ENCODE assay signal across 13 cellular contexts in the genomic region with DNA sequence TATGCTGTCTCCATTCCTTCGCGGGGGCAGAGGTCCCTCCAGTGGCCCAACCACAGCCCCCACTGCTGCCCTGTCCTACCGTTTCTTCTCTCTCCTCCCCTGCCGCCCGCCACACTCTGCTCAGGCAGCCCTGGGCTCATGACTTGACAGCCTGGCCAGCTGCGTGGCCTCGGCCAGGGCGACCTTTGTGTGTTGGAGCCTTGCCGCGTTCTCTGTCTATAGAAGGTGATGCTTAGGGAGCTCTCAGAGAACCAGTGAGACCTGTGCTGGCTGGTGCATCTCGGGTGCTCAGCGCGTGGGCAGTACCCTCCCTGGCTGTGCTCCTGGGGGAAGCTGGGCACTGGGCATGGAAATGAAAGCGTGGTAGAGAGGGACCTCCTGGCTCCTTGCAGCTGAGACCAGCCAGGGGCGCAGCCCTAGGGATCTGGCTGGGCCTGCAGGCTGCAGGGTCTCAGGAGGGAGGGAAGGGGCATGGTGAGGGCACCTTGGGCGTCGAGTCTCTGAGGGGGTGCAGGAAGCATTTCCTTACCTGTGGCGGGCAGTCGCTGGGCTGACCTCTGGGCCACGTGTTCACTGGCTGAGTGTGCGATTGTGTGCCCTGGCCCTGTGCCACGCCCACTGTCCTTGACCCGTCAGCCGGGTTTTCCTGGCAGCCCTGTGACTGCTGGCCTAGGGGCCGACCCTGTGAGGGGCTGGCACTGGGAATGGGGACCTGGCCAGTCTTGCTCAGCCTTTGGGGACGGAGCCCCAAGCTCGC. TPM values are rescaled to one million over a fixed set of nuclear protein-coding genes. Genes with fewer than 3 reads are reported as not detected.
DNase-seq lines count a peak whose midpoint lies in the region; ATAC-seq and TF ChIP-seq lines count a peak whose summit lies in the region.
"Had no signal": no experiment of that assay in that cellular context is flagged by ENCODE, and none has a peak within 500 bp of the region (broad histone marks: within the 10 kb centered on the region; RNA-seq: fewer than 3 reads in every experiment).

No MANE protein-coding gene starts in this region.

- intact Hi-C loops in Right ventricle myocardium inferior (cut with DNase I) (loop anchor here (2.0 to 10.0 kb wide), 3 partner anchors 30 to 61 kb away; partner anchors contain the start of gene RXRA), cardiac septum (cut with DNase I) (loop anchor here (5.0 kb wide), 3 partner anchors 34 to 61 kb away; no protein-coding TSS in a partner anchor), heart right ventricle (cut with DNase I) (loop anchor here in 6 of 10 donors (2.0 to 10.0 kb wide), 5 partner anchors 28 to 58 kb away; partner anchors contain the start of gene RXRA (in 3 of the 6))
- intact Hi-C loops in activated CD4-positive, alpha-beta T cell treated with anti-CD3 and anti-CD28 coated beads for 36 hours (cut with DNase I, micrococcal nuclease), result no loop called here

- no peak overlapping the region for H2AFZ ChIP-seq in trophoblast cell (ENCODE audit: insufficient read depth, low read length, poor library complexity)

- H3K79me1 ChIP-seq in trophoblast cell (ENCODE audit: low read length), result no peaks in the 10 kb centered on the region

- H3K4ac ChIP-seq in trophoblast cell (ENCODE audit: low read depth, low read length), result peak overlapping the region; percentile 40

- H3K27ac Mint-ChIP-seq in activated T-cell treated with anti-CD3 and anti-CD28 coated beads, Interleukin-2, amount 50 U/mL, for 24 hours, result no peak overlapping the region
- no peak overlapping the region for H3K27ac Mint-ChIP-seq in activated CD4-positive, alpha-beta T cell treated with anti-CD3 and anti-CD28 coated beads for 36 hours
- H3K27ac Mint-ChIP-seq: activated CD8-positive, alpha-beta memory T cell treated with anti-CD3 and anti-CD28 coated beads, Interleukin-2, amount 10 ng/mL, durations not matched to agents 7 days and 5 days; IgD-negative memory B cell had no signal

- H3K27me3 Mint-ChIP-seq in activated T-cell treated with anti-CD3 and anti-CD28 coated beads, Interleukin-2, amount 50 U/mL, for 24 hours, result peaks cover 3% of the 10 kb centered on the region
- H3K27me3 Mint-ChIP-seq in activated CD4-positive, alpha-beta T cell treated with anti-CD3 and anti-CD28 coated beads for 36 hours, result no peaks in the 10 kb centered on the region
- H3K27me3 Mint-ChIP-seq: IgD-negative memory B cell had no signal

- H3K27me3 ChIP-seq in heart right ventricle (no peaks in the 10 kb centered on the region), trophoblast cell (ENCODE audit: insufficient read depth, low read length) (no peaks in the 10 kb centered on the region)

- H2BK12ac ChIP-seq in trophoblast cell (ENCODE audit: low read length), result no peak overlapping the region

- H3K27ac ChIP-seq in heart right ventricle (peak overlapping the region; percentile 82 to 98 (median 90)), trophoblast cell (ENCODE audit: low read depth, low read length) (no peak overlapping the region)

- peaks cover 7% of the 10 kb centered on the region for H3K4me1 Mint-ChIP-seq in activated T-cell treated with anti-CD3 and anti-CD28 coated beads, Interleukin-2, amount 50 U/mL, for 24 hours (ENCODE audit: low read depth)
- H3K4me1 Mint-ChIP-seq in activated CD4-positive, alpha-beta T cell treated with anti-CD3 and anti-CD28 coated beads for 36 hours, result peaks cover 3% of the 10 kb centered on the region

- DNase-seq in Right ventricle myocardium inferior (ENCODE audit: missing footprints) (no peak), cardiac septum (ENCODE audit: low spot score) (no peak), heart right ventricle (peak in 1 of 2 donors; percentile 54), trophoblast cell (no peak), DMS 273 treated with DMSO at 0.1 percent for 48 hours (lab: John Stamatoyannopoulos, UW) (no peak)
- DNase-seq in activated T-cell treated with anti-CD3 and anti-CD28 coated beads, Interleukin-2, amount 50 U/mL, for 24 hours, result no peak
- DNase-seq in activated CD4-positive, alpha-beta T cell treated with anti-CD3 and anti-CD28 coated beads for 36 hours, result no peak
- DNase-seq: activated CD8-positive, alpha-beta memory T cell treated with anti-CD3 and anti-CD28 coated beads, Interleukin-2, amount 10 ng/mL, durations not matched to agents 7 days and 5 days; NCI-H2029; T-helper 9 cell had no signal

- H3K36me3 ChIP-seq in heart right ventricle (no peaks in the 10 kb centered on the region), trophoblast cell (ENCODE audit: control insufficient read depth in 1 of 2, insufficient read depth in 2 of 2, low read length in 2 of 2) (no peaks in the 10 kb centered on the region)

- peaks cover 79 to 100% (median 100%) of the 10 kb centered on the region in 9 donors for H3K4me1 ChIP-seq in heart right ventricle
- peaks cover 14 to 16% of the 10 kb centered on the region in 2 experiments for H3K4me1 ChIP-seq in trophoblast cell (ENCODE audit: control insufficient read depth in 1 of 2, insufficient read depth in 2 of 2, low read length in 2 of 2)

- no peak overlapping the region for H2BK120ac ChIP-seq in trophoblast cell (ENCODE audit: insufficient read depth, low read length, poor library complexity)

- H4K12ac ChIP-seq in trophoblast cell (ENCODE audit: low read depth, low read length), result no peak overlapping the region

- TF ChIP-seq CTCF in heart right ventricle (IDR thresholded peaks at IDR 0.05), result peak in 1 of 9 donors; percentile 18

- peak; percentile 8 for ATAC-seq in Right ventricle myocardium inferior
- ATAC-seq in heart right ventricle, result peak in 6 of 8 donors; percentile 1 to 19 (median 6)
- ATAC-seq in activated CD4-positive, alpha-beta T cell treated with anti-CD3 and anti-CD28 coated beads for 36 hours, result no peak
- ATAC-seq in GM19023 (IDR thresholded peaks at IDR 0.05; ENCODE audit: unreplicated experiment), result no peak
- ATAC-seq: activated CD8-positive, alpha-beta memory T cell treated with anti-CD3 and anti-CD28 coated beads, Interleukin-2, amount 10 ng/mL, durations not matched to agents 7 days and 5 days; esophagus mucosa had no signal

- H3K23ac ChIP-seq in trophoblast cell (ENCODE audit: low read length), result no peak overlapping the region

- H4K8ac ChIP-seq in trophoblast cell (ENCODE audit: low read depth, low read length), result no peak overlapping the region

- CTCF ChIA-PET in activated CD4-positive, alpha-beta T cell treated with anti-CD3 and anti-CD28 coated beads for 36 hours (lab: Charles Lee), result interaction anchor here (0.5 to 1.1 kb wide), 4 partner anchors 8 to 78 kb away, joined by 3 to 5 read pairs (median 4); no protein-coding TSS in a partner anchor

- no peaks in the 10 kb centered on the region for H3K9me3 Mint-ChIP-seq in activated T-cell treated with anti-CD3 and anti-CD28 coated beads, Interleukin-2, amount 50 U/mL, for 24 hours
- no peaks in the 10 kb centered on the region for H3K9me3 Mint-ChIP-seq in activated CD4-positive, alpha-beta T cell treated with anti-CD3 and anti-CD28 coated beads for 36 hours (ENCODE audit: low read depth)
- H3K9me3 Mint-ChIP-seq: IgD-negative memory B cell had no signal

- no peak overlapping the region for H2BK5ac ChIP-seq in trophoblast cell (ENCODE audit: low read depth, low read length, poor library complexity)

- no peak overlapping the region for H2AK5ac ChIP-seq in trophoblast cell (ENCODE audit: low read length)

- peak overlapping the region; percentile 19 for H3K18ac ChIP-seq in trophoblast cell (ENCODE audit: low read length)

- WGBS in heart right ventricle, 2 donors, result 36 to 38% methylated on average over 27 of the region's 27 CpGs
- WGBS in trophoblast cell (ENCODE audit: extremely low coverage, insufficient coverage, insufficient read length), result no CpG with 5 or more reads among the region's 27 CpGs

- H3K36me3 Mint-ChIP-seq in activated T-cell treated with anti-CD3 and anti-CD28 coated beads, Interleukin-2, amount 50 U/mL, for 24 hours (ENCODE audit: low read depth), result no peaks in the 10 kb centered on the region
- no peaks in the 10 kb centered on the region for H3K36me3 Mint-ChIP-seq in activated CD4-positive, alpha-beta T cell treated with anti-CD3 and anti-CD28 coated beads for 36 hours (ENCODE audit: low read depth)
- H3K36me3 Mint-ChIP-seq: activated CD8-positive, alpha-beta memory T cell treated with anti-CD3 and anti-CD28 coated beads, Interleukin-2, amount 10 ng/mL, durations not matched to agents 7 days and 5 days had no signal

- no peak overlapping the region for H3K4me3 Mint-ChIP-seq in activated T-cell treated with anti-CD3 and anti-CD28 coated beads, Interleukin-2, amount 50 U/mL, for 24 hours
- H3K4me3 Mint-ChIP-seq in activated CD4-positive, alpha-beta T cell treated with anti-CD3 and anti-CD28 coated beads for 36 hours, result no peak overlapping the region
- H3K4me3 Mint-ChIP-seq: activated CD8-positive, alpha-beta memory T cell treated with anti-CD3 and anti-CD28 coated beads, Interleukin-2, amount 10 ng/mL, durations not matched to agents 7 days and 5 days; IgD-negative memory B cell had no signal

- H3K14ac ChIP-seq in trophoblast cell (ENCODE audit: low read length), result no peak overlapping the region

- H3K9me3 ChIP-seq in heart right ventricle (no peaks in the 10 kb centered on the region), trophoblast cell (ENCODE audit: insufficient read depth, low read depth, low read length) (no peaks in the 10 kb centered on the region)

- peak overlapping the region in 5 of 10 donors; percentile 10 to 38 (median 22) for H3K4me3 ChIP-seq in heart right ventricle
- no peak overlapping the region for H3K4me3 ChIP-seq in trophoblast cell (ENCODE audit: low read depth, low read length)

- H4K91ac ChIP-seq in trophoblast cell (ENCODE audit: low read depth, low read length), result no peak overlapping the region

- H3K9ac ChIP-seq in trophoblast cell (ENCODE audit: low read length), result no peak overlapping the region

- POLR2A ChIA-PET in activated CD4-positive, alpha-beta T cell treated with anti-CD3 and anti-CD28 coated beads for 36 hours (lab: Charles Lee), result no interaction called here

- no peak overlapping the region for H3K4me2 ChIP-seq in trophoblast cell (ENCODE audit: low read length)

- peaks cover 17% of the 10 kb centered on the region for H3K79me2 ChIP-seq in trophoblast cell (ENCODE audit: control insufficient read depth, insufficient read depth, low read length, poor library complexity)

RNA-seq across cellular contexts. Expression of gene RXRA, which starts 50.3 kb away (rescaled TPM):
- 91.1 TPM for total RNA-seq in Right ventricle myocardium inferior
- 42.6 TPM for total RNA-seq in cardiac septum
- total RNA-seq in heart right ventricle, result 10 to 100 TPM; 38.4 to 92.3 (median 43.6) TPM
- polyA plus RNA-seq in heart right ventricle, result 10 to 100 TPM; 22.6 to 39.1 TPM
- 31.7 and 33.2 TPM in 2 replicates for polyA plus RNA-seq in trophoblast cell (2013)
- total RNA-seq in activated CD4-positive, alpha-beta T cell treated with anti-CD3 and anti-CD28 coated beads for 36 hours, result 10 to 100 TPM; 17.6 to 20.9 TPM

Comparison
In these comparisons a context has a peak if more than half of its experiments do, and no peak if none do; other contexts are left out.
1. ATAC-seq: peak in Right ventricle myocardium inferior (single experiment) and heart right ventricle (6 of 8); none in activated CD4-positive, alpha-beta T cell treated with anti-CD3 and anti-CD28 coated beads for 36 hours (single experiment) and GM19023 (single experiment).
2. intact Hi-C loops: an anchor here in Right ventricle myocardium inferior (2.0 to 10.0 kb wide), cardiac septum (5.0 kb wide) and heart right ventricle (2.0 to 10.0 kb wide); none called in activated CD4-positive, alpha-beta T cell treated with anti-CD3 and anti-CD28 coated beads for 36 hours.